9 cellular contexts compared by ENCODE assay signal in the genomic region with DNA sequence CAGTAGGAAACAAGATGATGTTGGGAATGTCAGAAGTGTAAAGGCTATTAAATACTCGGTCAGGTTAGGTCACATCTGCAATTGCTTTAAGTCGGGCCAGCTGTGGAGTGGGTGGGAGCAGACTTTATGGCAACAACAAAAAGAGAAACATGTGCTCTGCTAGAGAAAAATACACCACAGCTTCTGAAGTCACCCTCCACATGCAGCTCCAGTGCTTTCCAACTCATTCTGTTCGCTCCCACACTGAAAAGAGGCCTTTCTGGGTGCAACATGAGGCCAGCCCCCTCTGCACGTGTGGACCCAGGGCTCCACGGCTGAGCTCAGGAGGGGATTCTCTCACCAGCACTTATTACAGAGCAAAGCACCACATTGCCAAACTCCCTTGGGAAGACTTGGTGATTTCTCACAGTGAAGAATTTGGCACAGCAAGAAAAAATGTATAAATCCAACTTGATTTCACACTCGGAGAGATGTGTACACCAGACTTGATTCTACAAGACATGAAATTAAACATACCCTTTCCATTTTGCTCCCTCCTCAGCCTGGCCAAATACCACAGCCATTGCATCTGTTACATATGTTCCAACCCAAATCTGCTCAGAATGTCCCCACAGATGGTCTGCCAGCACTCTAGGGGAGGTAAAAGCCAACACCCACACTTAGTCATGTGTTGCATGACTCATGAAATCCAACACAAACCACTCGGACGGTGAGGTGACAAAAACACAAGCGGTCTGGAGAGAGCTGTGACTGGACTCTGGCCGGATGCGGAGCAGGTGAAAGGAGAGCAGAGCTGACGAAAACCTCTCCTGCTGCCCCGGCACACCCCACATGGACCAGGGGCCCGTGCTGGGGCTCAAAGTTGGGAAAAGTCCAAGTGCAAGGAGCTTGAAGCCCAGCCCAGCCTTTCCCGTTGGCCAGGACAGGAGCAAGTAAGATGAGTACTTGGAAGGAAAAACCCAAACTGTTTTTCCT.
DNase-seq lines count a peak whose midpoint lies in the region; ATAC-seq, FAIRE-seq and TF ChIP-seq lines count a peak whose summit lies in the region.
"Had no signal": no experiment of that assay in that cellular context is flagged by ENCODE, and none has a peak within 500 bp of the region (broad histone marks: within the 10 kb centered on the region; RNA-seq: fewer than 3 reads in every experiment).

No MANE protein-coding gene starts in this region.

- WGBS in hepatocyte (ENCODE audit: low lambda C conversion rate, missing lambda C conversion rate) = 39% methylated on average over 15 of the region's 15 CpGs
- 45 to 54% (median 46%) methylated on average over 15 of the region's 15 CpGs for WGBS in stomach, 5 donors

- H3K27ac ChIP-seq in hepatocyte = peak overlapping the region; percentile 91
- peak overlapping the region; percentile 77 to 88 (median 84) for H3K27ac ChIP-seq in stomach

- FAIRE-seq in H54 (lab: Jason Lieb, UNC) = peak; percentile 98
- FAIRE-seq: frontal cortex had no signal

- H3K27me3 ChIP-seq in hepatocyte = no peaks in the 10 kb centered on the region
- no peaks in the 10 kb centered on the region for H3K27me3 ChIP-seq in stomach

- peak; percentile 89 for DNase-seq in H54 (ENCODE audit: insufficient read length, low spot score)
- DNase-seq in amniotic epithelial cell (ENCODE audit: low read depth) = peak; percentile 85
- DNase-seq in hepatocyte (ENCODE audit: low spot score) = peak; percentile 84
- peak; percentile 64 for DNase-seq in stomach
- no peak for DNase-seq in activated CD8-positive, alpha-beta memory T cell treated with anti-CD3 and anti-CD28 coated beads, Interleukin-2, amount 50 U/mL, for 48 hours

- ATAC-seq in GM19324 (IDR thresholded peaks at IDR 0.05; ENCODE audit: low FRiP score, unreplicated experiment) (no peak), HG03139 (IDR thresholded peaks at IDR 0.05; ENCODE audit: unreplicated experiment) (no peak), HG02870 (IDR thresholded peaks at IDR 0.05; ENCODE audit: unreplicated experiment) (no peak)

- H3K9me3 ChIP-seq in hepatocyte (ENCODE audit: low read depth) (no peaks in the 10 kb centered on the region), stomach (no peaks in the 10 kb centered on the region)

- H2AFZ ChIP-seq in hepatocyte = no peak overlapping the region

- no peaks in the 10 kb centered on the region for H3K36me3 ChIP-seq in hepatocyte (replicated peaks; ENCODE audit: insufficient read depth, low read depth)
- peaks cover 0 to 30% (median 15%) of the 10 kb centered on the region in 4 donors for H3K36me3 ChIP-seq in stomach

- H3K79me2 ChIP-seq in hepatocyte = no peaks in the 10 kb centered on the region

- no peak for TF ChIP-seq POLR2A in H54 (IDR thresholded peaks at IDR 0.05; ENCODE audit: low read depth, low read length)
- no peak for TF ChIP-seq POLR2A in stomach (IDR thresholded peaks at IDR 0.05)

- no peaks in the 10 kb centered on the region for H3K9me2 ChIP-seq in hepatocyte (replicated peaks; ENCODE audit: insufficient read depth)

- H3K4me2 ChIP-seq in hepatocyte = peak overlapping the region; percentile 59

- TF ChIP-seq EP300 in stomach (IDR thresholded peaks at IDR 0.05) = no peak

- H3K4me3 ChIP-seq in hepatocyte (no peak overlapping the region), stomach (peak overlapping the region in 1 of 4 donors; percentile 4)

- H3K4me1 ChIP-seq in hepatocyte (ENCODE audit: insufficient read depth) (peaks cover 51% of the 10 kb centered on the region), stomach (peaks cover 32 to 49% (median 43%) of the 10 kb centered on the region in 4 donors)

- no peaks in the 10 kb centered on the region for H4K20me1 ChIP-seq in hepatocyte (ENCODE audit: insufficient read depth, poor library complexity, severe bottlenecking)

- no peak for TF ChIP-seq CTCF in hepatocyte (IDR thresholded peaks at IDR 0.05; ENCODE audit: poor library complexity)
- TF ChIP-seq CTCF in stomach (IDR thresholded peaks at IDR 0.05) = no peak

- intact Hi-C loops in stomach (cut with DNase I; ENCODE audit: low total_unique reads) = no loop called here
